ENCODE assay signal across 1 cellular context in the genomic region with DNA sequence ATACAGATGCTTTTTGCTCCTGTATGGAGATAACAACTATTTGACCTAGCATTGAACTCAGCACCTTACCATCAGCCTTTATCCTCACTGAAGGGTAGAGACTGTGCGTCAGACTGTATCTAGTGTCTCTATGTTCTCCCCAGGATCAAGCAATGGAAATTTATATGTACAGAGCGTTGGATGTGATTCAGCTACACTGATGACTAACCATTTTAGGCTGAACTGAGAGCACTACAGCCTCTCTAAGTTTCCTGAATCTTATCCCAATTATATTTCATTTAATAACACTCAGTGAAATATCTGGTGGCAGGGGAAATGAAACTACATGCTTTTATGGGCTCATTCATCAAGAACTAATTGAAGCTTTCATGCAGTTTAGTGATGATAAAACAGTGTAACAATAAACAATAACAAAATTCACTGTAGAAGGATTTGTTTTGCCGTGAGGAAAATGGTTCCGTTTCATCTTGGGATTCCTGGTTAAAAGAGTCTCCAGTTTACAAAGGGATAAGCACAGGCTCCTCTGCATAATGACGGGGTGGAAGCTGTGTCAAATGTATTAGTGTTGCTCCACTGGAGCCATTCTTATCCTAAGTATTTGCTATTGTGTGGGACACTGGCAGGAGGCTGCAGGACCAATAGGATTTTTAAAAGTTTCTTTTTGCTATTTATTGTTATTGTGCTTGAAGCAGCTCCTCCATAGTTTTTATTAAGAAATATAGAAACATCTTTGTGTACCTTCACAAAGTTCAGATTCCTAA.
TF ChIP-seq lines count a peak whose summit lies in the region.

No MANE protein-coding gene starts in this region.

TF ChIP-seq in GM23338, 12 proteins besides CTCF, POLR2A, EP300 and RAD21 (continued from another document):
- TF ChIP-seq, protein P1, sequence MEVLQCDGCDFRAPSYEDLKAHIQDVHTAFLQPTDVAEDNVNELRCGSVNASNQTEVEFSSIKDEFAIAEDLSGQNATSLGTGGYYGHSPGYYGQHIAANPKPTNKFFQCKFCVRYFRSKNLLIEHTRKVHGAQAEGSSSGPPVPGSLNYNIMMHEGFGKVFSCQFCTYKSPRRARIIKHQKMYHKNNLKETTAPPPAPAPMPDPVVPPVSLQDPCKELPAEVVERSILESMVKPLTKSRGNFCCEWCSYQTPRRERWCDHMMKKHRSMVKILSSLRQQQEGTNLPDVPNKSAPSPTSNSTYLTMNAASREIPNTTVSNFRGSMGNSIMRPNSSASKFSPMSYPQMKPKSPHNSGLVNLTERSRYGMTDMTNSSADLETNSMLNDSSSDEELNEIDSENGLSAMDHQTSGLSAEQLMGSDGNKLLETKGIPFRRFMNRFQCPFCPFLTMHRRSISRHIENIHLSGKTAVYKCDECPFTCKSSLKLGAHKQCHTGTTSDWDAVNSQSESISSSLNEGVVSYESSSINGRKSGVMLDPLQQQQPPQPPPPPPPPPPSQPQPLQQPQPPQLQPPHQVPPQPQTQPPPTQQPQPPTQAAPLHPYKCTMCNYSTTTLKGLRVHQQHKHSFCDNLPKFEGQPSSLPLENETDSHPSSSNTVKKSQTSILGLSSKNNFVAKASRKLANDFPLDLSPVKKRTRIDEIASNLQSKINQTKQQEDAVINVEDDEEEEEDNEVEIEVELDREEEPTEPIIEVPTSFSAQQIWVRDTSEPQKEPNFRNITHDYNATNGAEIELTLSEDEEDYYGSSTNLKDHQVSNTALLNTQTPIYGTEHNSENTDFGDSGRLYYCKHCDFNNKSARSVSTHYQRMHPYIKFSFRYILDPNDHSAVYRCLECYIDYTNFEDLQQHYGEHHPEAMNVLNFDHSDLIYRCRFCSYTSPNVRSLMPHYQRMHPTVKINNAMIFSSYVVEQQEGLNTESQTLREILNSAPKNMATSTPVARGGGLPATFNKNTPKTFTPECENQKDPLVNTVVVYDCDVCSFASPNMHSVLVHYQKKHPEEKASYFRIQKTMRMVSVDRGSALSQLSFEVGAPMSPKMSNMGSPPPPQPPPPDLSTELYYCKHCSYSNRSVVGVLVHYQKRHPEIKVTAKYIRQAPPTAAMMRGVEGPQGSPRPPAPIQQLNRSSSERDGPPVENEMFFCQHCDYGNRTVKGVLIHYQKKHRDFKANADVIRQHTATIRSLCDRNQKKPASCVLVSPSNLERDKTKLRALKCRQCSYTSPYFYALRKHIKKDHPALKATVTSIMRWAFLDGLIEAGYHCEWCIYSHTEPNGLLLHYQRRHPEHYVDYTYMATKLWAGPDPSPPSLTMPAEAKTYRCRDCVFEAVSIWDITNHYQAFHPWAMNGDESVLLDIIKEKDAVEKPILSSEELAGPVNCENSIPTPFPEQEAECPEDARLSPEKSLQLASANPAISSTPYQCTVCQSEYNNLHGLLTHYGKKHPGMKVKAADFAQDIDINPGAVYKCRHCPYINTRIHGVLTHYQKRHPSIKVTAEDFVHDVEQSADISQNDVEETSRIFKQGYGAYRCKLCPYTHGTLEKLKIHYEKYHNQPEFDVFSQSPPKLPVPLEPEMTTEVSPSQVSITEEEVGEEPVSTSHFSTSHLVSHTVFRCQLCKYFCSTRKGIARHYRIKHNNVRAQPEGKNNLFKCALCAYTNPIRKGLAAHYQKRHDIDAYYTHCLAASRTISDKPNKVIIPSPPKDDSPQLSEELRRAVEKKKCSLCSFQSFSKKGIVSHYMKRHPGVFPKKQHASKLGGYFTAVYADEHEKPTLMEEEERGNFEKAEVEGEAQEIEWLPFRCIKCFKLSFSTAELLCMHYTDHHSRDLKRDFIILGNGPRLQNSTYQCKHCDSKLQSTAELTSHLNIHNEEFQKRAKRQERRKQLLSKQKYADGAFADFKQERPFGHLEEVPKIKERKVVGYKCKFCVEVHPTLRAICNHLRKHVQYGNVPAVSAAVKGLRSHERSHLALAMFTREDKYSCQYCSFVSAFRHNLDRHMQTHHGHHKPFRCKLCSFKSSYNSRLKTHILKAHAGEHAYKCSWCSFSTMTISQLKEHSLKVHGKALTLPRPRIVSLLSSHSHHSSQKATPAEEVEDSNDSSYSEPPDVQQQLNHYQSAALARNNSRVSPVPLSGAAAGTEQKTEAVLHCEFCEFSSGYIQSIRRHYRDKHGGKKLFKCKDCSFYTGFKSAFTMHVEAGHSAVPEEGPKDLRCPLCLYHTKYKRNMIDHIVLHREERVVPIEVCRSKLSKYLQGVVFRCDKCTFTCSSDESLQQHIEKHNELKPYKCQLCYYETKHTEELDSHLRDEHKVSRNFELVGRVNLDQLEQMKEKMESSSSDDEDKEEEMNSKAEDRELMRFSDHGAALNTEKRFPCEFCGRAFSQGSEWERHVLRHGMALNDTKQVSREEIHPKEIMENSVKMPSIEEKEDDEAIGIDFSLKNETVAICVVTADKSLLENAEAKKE (CRISPR knock-in tag; IDR thresholded peaks at IDR 0.05) = no peak
- TF ChIP-seq EZH2 (IDR thresholded peaks at IDR 0.05; ENCODE audit: low read depth, unreplicated experiment) = no peak
- TF ChIP-seq NANOG (IDR thresholded peaks at IDR 0.05; ENCODE audit: borderline replicate concordance) = no peak
- no peak for TF ChIP-seq STAT1 (IDR thresholded peaks at IDR 0.05; ENCODE audit: unreplicated experiment)
- no peak for TF ChIP-seq ZNF331 (CRISPR knock-in tag; IDR thresholded peaks at IDR 0.05; ENCODE audit: low read depth)
- TF ChIP-seq ZNF114 (CRISPR knock-in tag; IDR thresholded peaks at IDR 0.05) = no peak
- TF ChIP-seq, protein P2, sequence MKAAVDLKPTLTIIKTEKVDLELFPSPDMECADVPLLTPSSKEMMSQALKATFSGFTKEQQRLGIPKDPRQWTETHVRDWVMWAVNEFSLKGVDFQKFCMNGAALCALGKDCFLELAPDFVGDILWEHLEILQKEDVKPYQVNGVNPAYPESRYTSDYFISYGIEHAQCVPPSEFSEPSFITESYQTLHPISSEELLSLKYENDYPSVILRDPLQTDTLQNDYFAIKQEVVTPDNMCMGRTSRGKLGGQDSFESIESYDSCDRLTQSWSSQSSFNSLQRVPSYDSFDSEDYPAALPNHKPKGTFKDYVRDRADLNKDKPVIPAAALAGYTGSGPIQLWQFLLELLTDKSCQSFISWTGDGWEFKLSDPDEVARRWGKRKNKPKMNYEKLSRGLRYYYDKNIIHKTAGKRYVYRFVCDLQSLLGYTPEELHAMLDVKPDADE (IDR thresholded peaks at IDR 0.05) = no peak
- TF ChIP-seq EZH2phosphoT487 (IDR thresholded peaks at IDR 0.05; ENCODE audit: unreplicated experiment) = no peak
- TF ChIP-seq, protein P3, sequence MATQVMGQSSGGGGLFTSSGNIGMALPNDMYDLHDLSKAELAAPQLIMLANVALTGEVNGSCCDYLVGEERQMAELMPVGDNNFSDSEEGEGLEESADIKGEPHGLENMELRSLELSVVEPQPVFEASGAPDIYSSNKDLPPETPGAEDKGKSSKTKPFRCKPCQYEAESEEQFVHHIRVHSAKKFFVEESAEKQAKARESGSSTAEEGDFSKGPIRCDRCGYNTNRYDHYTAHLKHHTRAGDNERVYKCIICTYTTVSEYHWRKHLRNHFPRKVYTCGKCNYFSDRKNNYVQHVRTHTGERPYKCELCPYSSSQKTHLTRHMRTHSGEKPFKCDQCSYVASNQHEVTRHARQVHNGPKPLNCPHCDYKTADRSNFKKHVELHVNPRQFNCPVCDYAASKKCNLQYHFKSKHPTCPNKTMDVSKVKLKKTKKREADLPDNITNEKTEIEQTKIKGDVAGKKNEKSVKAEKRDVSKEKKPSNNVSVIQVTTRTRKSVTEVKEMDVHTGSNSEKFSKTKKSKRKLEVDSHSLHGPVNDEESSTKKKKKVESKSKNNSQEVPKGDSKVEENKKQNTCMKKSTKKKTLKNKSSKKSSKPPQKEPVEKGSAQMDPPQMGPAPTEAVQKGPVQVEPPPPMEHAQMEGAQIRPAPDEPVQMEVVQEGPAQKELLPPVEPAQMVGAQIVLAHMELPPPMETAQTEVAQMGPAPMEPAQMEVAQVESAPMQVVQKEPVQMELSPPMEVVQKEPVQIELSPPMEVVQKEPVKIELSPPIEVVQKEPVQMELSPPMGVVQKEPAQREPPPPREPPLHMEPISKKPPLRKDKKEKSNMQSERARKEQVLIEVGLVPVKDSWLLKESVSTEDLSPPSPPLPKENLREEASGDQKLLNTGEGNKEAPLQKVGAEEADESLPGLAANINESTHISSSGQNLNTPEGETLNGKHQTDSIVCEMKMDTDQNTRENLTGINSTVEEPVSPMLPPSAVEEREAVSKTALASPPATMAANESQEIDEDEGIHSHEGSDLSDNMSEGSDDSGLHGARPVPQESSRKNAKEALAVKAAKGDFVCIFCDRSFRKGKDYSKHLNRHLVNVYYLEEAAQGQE (IDR thresholded peaks at IDR 0.05; ENCODE audit: unreplicated experiment) = no peak
- TF ChIP-seq CREB1 (CRISPR knock-in tag; IDR thresholded peaks at IDR 0.05; ENCODE audit: low read depth) = no peak
